9 cellular contexts compared by ENCODE assay signal in genomic region chr1:151472852-151473731, GRCh38. TPM values are rescaled to one million over a fixed set of nuclear protein-coding genes. Genes with fewer than 3 reads are reported as not detected.
A peak's percentile ranks its signal among the peaks of the same experiment; 100 is the strongest.
DNase-seq lines count a peak whose midpoint lies in the region; ATAC-seq and TF ChIP-seq lines count a peak whose summit lies in the region.
"Had no signal": no experiment of that assay in that cellular context is flagged by ENCODE, and none has a peak within 500 bp of the region (broad histone marks: within the 10 kb centered on the region; RNA-seq: fewer than 3 reads in every experiment).

No MANE protein-coding gene starts in this region.

- H3K9me3 Mint-ChIP-seq in activated CD8-positive, alpha-beta T cell treated with anti-CD3 and anti-CD28 coated beads for 36 hours: no peaks in the 10 kb centered on the region

- peak overlapping the region; percentile 59 for H3K4me3 Mint-ChIP-seq in activated CD8-positive, alpha-beta T cell treated with anti-CD3 and anti-CD28 coated beads for 36 hours

- H3K27ac Mint-ChIP-seq in activated CD8-positive, alpha-beta T cell treated with anti-CD3 and anti-CD28 coated beads for 36 hours: peak overlapping the region; percentile 69

- DNase-seq in BJ (ENCODE audit: low read depth) (no peak), HuH-7 (ENCODE audit: low spot score) (peak; percentile 64), fibroblast of gingiva (ENCODE audit: low read depth) (peak; percentile 66), testis (peak; percentile 72), SKM-1 (lab: John Stamatoyannopoulos, UW; ENCODE audit: unreplicated experiment) (no peak), posterior vena cava (ENCODE audit: low spot score) (no peak)
- peak; percentile 38 for DNase-seq in activated CD8-positive, alpha-beta T cell treated with anti-CD3 and anti-CD28 coated beads for 36 hours

- ATAC-seq in activated CD8-positive, alpha-beta T cell treated with anti-CD3 and anti-CD28 coated beads for 36 hours: peak; percentile 10
- ATAC-seq: foreskin keratinocyte had no signal

- H3K4me3 ChIP-seq in BJ (ENCODE audit: low read depth, low read length) (peak overlapping the region; percentile 43), mucosa of rectum (ENCODE audit: low read length in 2 of 2) (peak overlapping the region; percentile 71 to 75), testis (peak overlapping the region; percentile 56 to 67)

- H3K36me3 ChIP-seq in BJ (ENCODE audit: control insufficient read depth, insufficient read depth, low read length) (no peaks in the 10 kb centered on the region), mucosa of rectum (ENCODE audit: control insufficient read depth in 2 of 2, insufficient read depth in 2 of 2, low read length in 2 of 2) (no peaks in the 10 kb centered on the region), testis (ENCODE audit: low read depth, missing control alignments) (no peaks in the 10 kb centered on the region)

- CTCF ChIA-PET in BJ (lab: Yijun Ruan, JAX): interaction anchor here (1.7 kb wide), 1 partner anchor 62 kb away, joined by 4 read pairs; no protein-coding TSS in a partner anchor
- CTCF ChIA-PET in activated CD8-positive, alpha-beta T cell treated with anti-CD3 and anti-CD28 coated beads for 36 hours (lab: Charles Lee): interaction anchor here (1.0 to 2.4 kb wide), 4 partner anchors 8 to 121 kb away, joined by 3 to 12 read pairs (median 4); partner anchors contain the start of gene POGZ

- H3K9me3 ChIP-seq in mucosa of rectum (ENCODE audit: control insufficient read depth in 2 of 2, low read length in 2 of 2) (no peaks in the 10 kb centered on the region), testis (no peaks in the 10 kb centered on the region)

- 1 to 3% methylated on average over 36 of the region's 36 CpGs for WGBS in testis, 2 donors

- TF ChIP-seq CTCF in BJ (IDR thresholded peaks at IDR 0.05; ENCODE audit: insufficient read depth, low read depth, low read length) (no peak), testis (IDR thresholded peaks at IDR 0.05) (no peak)
- TF ChIP-seq CTCF in activated CD8-positive, alpha-beta T cell treated with anti-CD3 and anti-CD28 coated beads for 36 hours (IDR thresholded peaks at IDR 0.05): no peak

- H3K27me3 ChIP-seq in BJ (ENCODE audit: control insufficient read depth, insufficient read depth, low read length): no peaks in the 10 kb centered on the region
- no peaks in the 10 kb centered on the region for H3K27me3 ChIP-seq in mucosa of rectum (ENCODE audit: control insufficient read depth in 2 of 2, insufficient read depth in 2 of 2, low read length in 2 of 2)
- no peaks in the 10 kb centered on the region for H3K27me3 ChIP-seq in testis
- H3K27me3 ChIP-seq: foreskin keratinocyte had no signal

- H3K27ac ChIP-seq in mucosa of rectum (ENCODE audit: low read depth in 2 of 2, low read length in 2 of 2) (peak overlapping the region; percentile 67 to 70), testis (peak overlapping the region; percentile 52 to 91)
- H3K27ac ChIP-seq: foreskin keratinocyte had no signal

- H3K4me1 ChIP-seq in mucosa of rectum (ENCODE audit: control insufficient read depth in 2 of 2, insufficient read depth in 2 of 2, low read length in 2 of 2) (peaks cover 0 to 3% of the 10 kb centered on the region in 2 donors), testis (peaks cover 7% of the 10 kb centered on the region)
- H3K4me1 ChIP-seq: foreskin keratinocyte had no signal

- POLR2A ChIA-PET in BJ (lab: Charles Lee): no interaction called here
- POLR2A ChIA-PET in activated CD8-positive, alpha-beta T cell treated with anti-CD3 and anti-CD28 coated beads for 36 hours (lab: Charles Lee): interaction anchor here (0.9 to 2.0 kb wide), 2 partner anchors 12 to 14 kb away, joined by 4 to 9 read pairs; partner anchors contain the start of gene POGZ

- no peak for TF ChIP-seq POLR2A in testis (IDR thresholded peaks at IDR 0.05)

- H3K9ac ChIP-seq in mucosa of rectum (ENCODE audit: low read depth in 1 of 2, low read length in 2 of 2): peak overlapping the region; percentile 75 to 76

- intact Hi-C loops in activated CD8-positive, alpha-beta T cell treated with anti-CD3 and anti-CD28 coated beads for 36 hours (cut with micrococcal nuclease): no loop called here
- intact Hi-C loops in testis (cut with DNase I; ENCODE audit: low total_unique reads): no loop called here
- intact Hi-C loops in posterior vena cava (cut with DNase I): no loop called here

- peaks cover 3% of the 10 kb centered on the region for H3K27me3 Mint-ChIP-seq in activated CD8-positive, alpha-beta T cell treated with anti-CD3 and anti-CD28 coated beads for 36 hours

- no peaks in the 10 kb centered on the region for H3K36me3 Mint-ChIP-seq in activated CD8-positive, alpha-beta T cell treated with anti-CD3 and anti-CD28 coated beads for 36 hours (ENCODE audit: low read depth)

- H3K4me1 Mint-ChIP-seq in activated CD8-positive, alpha-beta T cell treated with anti-CD3 and anti-CD28 coated beads for 36 hours (ENCODE audit: low read depth): peaks cover 19% of the 10 kb centered on the region

RNA-seq across cellular contexts. Expression of gene POGZ, which starts 13.8 kb away (rescaled TPM):
- polyA plus RNA-seq in BJ (2011; rRNA removed) (37.1 and 39.8 TPM in 2 replicates), testis (ENCODE audit: insufficient read depth, low read depth, low replicate concordance) (84.3 TPM)
- polyA minus RNA-seq in BJ (2011; rRNA and poly(A)+ RNA removed): 55.2 and 62.7 TPM in 2 replicates
- 10 to 100 TPM; 69.0 to 70.6 TPM for total RNA-seq in activated CD8-positive, alpha-beta T cell treated with anti-CD3 and anti-CD28 coated beads for 36 hours
- total RNA-seq in testis (100 to 1,000 TPM; 131 to 137 TPM), posterior vena cava (10 to 100 TPM; 58.0 to 74.4 TPM)

RNA-seq across cellular contexts. Expression of gene CGN, which starts 38.1 kb away (rescaled TPM):
- polyA plus RNA-seq in BJ (2011; rRNA removed) (0.05 TPM in 1 of 2 replicates, not detected in the other), testis (ENCODE audit: insufficient read depth, low read depth, low replicate concordance) (25.9 TPM)
- polyA minus RNA-seq in BJ (2011; rRNA and poly(A)+ RNA removed): not detected in 2 replicates
- 1 to 10 TPM; 1.7 to 1.9 TPM for total RNA-seq in activated CD8-positive, alpha-beta T cell treated with anti-CD3 and anti-CD28 coated beads for 36 hours
- total RNA-seq in testis (10 to 100 TPM; 25.7 to 31.6 TPM), posterior vena cava (under 1 TPM in 1 of 2 donors, not detected in 1; 0.29 TPM)

Comparison
In these comparisons a context has a peak if more than half of its experiments do, and no peak if none do; other contexts are left out.
1. DNase-seq: peak in HuH-7 (single experiment), activated CD8-positive, alpha-beta T cell treated with anti-CD3 and anti-CD28 coated beads for 36 hours (single experiment), fibroblast of gingiva (single experiment) and testis (single experiment); none in BJ (single experiment), SKM-1 (single experiment) and posterior vena cava (single experiment).
2. RNA of gene CGN, which starts 38.1 kb away (total RNA-seq): 25.7 to 31.6 TPM in testis; 1.7 to 1.9 TPM in activated CD8-positive, alpha-beta T cell treated with anti-CD3 and anti-CD28 coated beads for 36 hours and 0.29 TPM in posterior vena cava; every median in the first group is over 4 times any median in the second.
3. Peak in every context shown above with its lines, with median percentiles within 50 percentile points of each other: H3K4me3 ChIP-seq.